28 cellular contexts compared by ENCODE assay signal in the genomic region with DNA sequence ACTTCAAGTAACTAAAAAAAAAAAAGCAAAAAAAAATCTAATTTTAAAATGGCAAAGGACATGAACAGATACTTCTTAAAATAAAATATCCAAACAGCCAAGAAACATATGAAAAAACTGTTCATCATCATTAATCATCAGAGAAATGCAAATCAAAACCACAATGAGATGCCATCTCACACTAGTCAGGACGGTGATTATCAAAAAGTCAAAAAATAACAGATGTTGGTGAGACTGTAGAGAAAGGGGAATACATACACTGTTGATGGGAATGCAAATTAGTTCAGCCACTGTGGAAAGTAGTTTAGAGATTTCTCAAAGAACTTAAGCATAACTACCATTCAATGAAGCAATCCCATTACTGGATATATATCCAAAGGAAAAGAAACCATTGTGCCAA. TPM values are rescaled to one million over a fixed set of nuclear protein-coding genes. Genes with fewer than 3 reads are reported as not detected.
DNase-seq lines count a peak whose midpoint lies in the region; ATAC-seq and TF ChIP-seq lines count a peak whose summit lies in the region.
"Had no signal": no experiment of that assay in that cellular context is flagged by ENCODE, and none has a peak within 500 bp of the region (broad histone marks: within the 10 kb centered on the region; RNA-seq: fewer than 3 reads in every experiment).

No MANE protein-coding gene starts in this region.

- TF ChIP-seq CTCF in MM.1S (IDR thresholded peaks at IDR 0.05; ENCODE audit: low read length), result no peak
- no peak for TF ChIP-seq CTCF in foreskin keratinocyte (conservative IDR thresholded peaks at IDR 0.05)
- no peak for TF ChIP-seq CTCF in GM13977 (IDR thresholded peaks at IDR 0.05; ENCODE audit: extremely low read depth, insufficient read depth, missing control alignments)

- H3K27ac ChIP-seq in MM.1S (ENCODE audit: low read length), result no peak overlapping the region
- H3K27ac ChIP-seq in foreskin keratinocyte, result no peak overlapping the region
- peak overlapping the region; percentile 14 for H3K27ac ChIP-seq in substantia nigra (ENCODE audit: low read depth, low read length, poor library complexity, severe bottlenecking)
- H3K27ac ChIP-seq: A549; BLaER1 treated with 17β-estradiol and CSF1 and Interleukin-3, amounts not matched to agents 10 nM and 100 nM; PC-9; SJCRH30 had no signal

- DNase-seq in MM.1S (peak; percentile 25), RPMI8226 (peak; percentile 56), foreskin keratinocyte (peak in 1 of 2 donors; percentile 1), substantia nigra (lab: John Stamatoyannopoulos, UW) (no peak), superior temporal gyrus (ENCODE audit: extremely low spot score) (no peak), GM13977 (ENCODE audit: low spot score) (no peak)
- DNase-seq in activated CD4-positive, alpha-beta T cell treated with anti-CD3 and anti-CD28 coated beads, Interleukin-2, amount 50 U/mL, for 48 hours, result no peak
- DNase-seq: AML-193; CD4-positive, alpha-beta T cell; DMS79; EL; GDM1; GOT3; HFFc6; NCI-H1105; NCI-H1436 treated with DMSO at 0.1 percent for 48 hours; NCI-H187 treated with DMSO at 0.1 percent for 48 hours; NCI-H446; NCI-H526; NCI-H82; PC-9; SJCRH30 had no signal

- no peaks in the 10 kb centered on the region for H3F3A ChIP-seq in MM.1S (ENCODE audit: insufficient read depth, low read length)

- H3K4me1 ChIP-seq in MM.1S (ENCODE audit: low read length) (peaks cover 12% of the 10 kb centered on the region; the same call in 1 of the 2 replicates), foreskin keratinocyte (no peaks in the 10 kb centered on the region)
- H3K4me1 ChIP-seq: A549, SJCRH30 had no signal

- H3K79me2 ChIP-seq in MM.1S (ENCODE audit: low read length), result no peaks in the 10 kb centered on the region

- H3K4me2 ChIP-seq in MM.1S (ENCODE audit: low read depth, low read length), result no peak overlapping the region
- H3K4me2 ChIP-seq: A549; BLaER1 treated with 17β-estradiol and CSF1 and Interleukin-3, amounts not matched to agents 10 nM and 100 nM; PC-9 had no signal

- no peak overlapping the region for H3K9ac ChIP-seq in MM.1S (ENCODE audit: low read length)
- H3K9ac ChIP-seq: BLaER1 treated with 17β-estradiol and CSF1 and Interleukin-3, amounts not matched to agents 10 nM and 100 nM had no signal

- no peaks in the 10 kb centered on the region for H3K9me2 ChIP-seq in MM.1S (replicated peaks; ENCODE audit: insufficient read depth, low read length)

- in situ Hi-C loops in GM13977 (cut with MboI; ENCODE audit: low pct_unique_long_range_greater_than_20kb, low sequenced_read_pairs, unreplicated experiment), result no loop called here

- no peaks in the 10 kb centered on the region for H3K9me3 ChIP-seq in MM.1S (replicated peaks; ENCODE audit: insufficient read depth, low read length)
- H3K9me3 ChIP-seq: A549, HAP-1, SJCRH30 had no signal

- no peak overlapping the region for H2AFZ ChIP-seq in MM.1S (ENCODE audit: low read length)
- H2AFZ ChIP-seq: PC-9 had no signal

- no peaks in the 10 kb centered on the region for H3K36me3 ChIP-seq in MM.1S (replicated peaks; ENCODE audit: insufficient read depth, low read length)
- H3K36me3 ChIP-seq: BLaER1 treated with 17β-estradiol and CSF1 and Interleukin-3, amounts not matched to agents 10 nM and 100 nM; HAP-1; SJCRH30 had no signal

- no peaks in the 10 kb centered on the region for H4K20me1 ChIP-seq in MM.1S (ENCODE audit: insufficient read depth, low read length)
- H4K20me1 ChIP-seq: BLaER1 treated with 17β-estradiol and CSF1 and Interleukin-3, amounts not matched to agents 10 nM and 100 nM had no signal

- no peak overlapping the region for H3K4me3 ChIP-seq in MM.1S (ENCODE audit: low read length)
- H3K4me3 ChIP-seq: A549; BLaER1 treated with 17β-estradiol and CSF1 and Interleukin-3, amounts not matched to agents 10 nM and 100 nM; GM12878; HAP-1; PC-9; SJCRH30 had no signal

- ATAC-seq in foreskin keratinocyte, result peak; percentile 80
- ATAC-seq: A549, GM12878, SK-N-SH treated with all-trans-retinoic acid at 6 μM for 48 hours had no signal

- no peaks in the 10 kb centered on the region for H3K27me3 ChIP-seq in MM.1S (replicated peaks; ENCODE audit: insufficient read depth, low read length)
- H3K27me3 ChIP-seq in foreskin keratinocyte, result no peaks in the 10 kb centered on the region
- H3K27me3 ChIP-seq: BLaER1 treated with 17β-estradiol and CSF1 and Interleukin-3, amounts not matched to agents 10 nM and 100 nM; SJCRH30 had no signal

RNA-seq across cellular contexts. Expression of a gene that starts 30.2 kb away (rescaled TPM):
- total RNA-seq in foreskin keratinocyte, result 0.78 and 1.4 TPM in 2 replicates
- 0.21 and 0.66 TPM in 2 replicates for polyA plus RNA-seq in foreskin keratinocyte
- total RNA-seq: CD4-positive, alpha-beta T cell; HFFc6 had no signal
- polyA plus RNA-seq: GM12878, IgD-negative memory B cell had no signal

Comparison
In these comparisons a context has a peak if more than half of its experiments do, and no peak if none do; other contexts are left out.
1. DNase-seq: peak in MM.1S (single experiment) and RPMI8226 (single experiment); none in substantia nigra (0 of 49), superior temporal gyrus (single experiment), GM13977 (single experiment) and activated CD4-positive, alpha-beta T cell treated with anti-CD3 and anti-CD28 coated beads, Interleukin-2, amount 50 U/mL, for 48 hours (0 of 2).